17 cellular contexts compared by ENCODE assay signal in the genomic region with DNA sequence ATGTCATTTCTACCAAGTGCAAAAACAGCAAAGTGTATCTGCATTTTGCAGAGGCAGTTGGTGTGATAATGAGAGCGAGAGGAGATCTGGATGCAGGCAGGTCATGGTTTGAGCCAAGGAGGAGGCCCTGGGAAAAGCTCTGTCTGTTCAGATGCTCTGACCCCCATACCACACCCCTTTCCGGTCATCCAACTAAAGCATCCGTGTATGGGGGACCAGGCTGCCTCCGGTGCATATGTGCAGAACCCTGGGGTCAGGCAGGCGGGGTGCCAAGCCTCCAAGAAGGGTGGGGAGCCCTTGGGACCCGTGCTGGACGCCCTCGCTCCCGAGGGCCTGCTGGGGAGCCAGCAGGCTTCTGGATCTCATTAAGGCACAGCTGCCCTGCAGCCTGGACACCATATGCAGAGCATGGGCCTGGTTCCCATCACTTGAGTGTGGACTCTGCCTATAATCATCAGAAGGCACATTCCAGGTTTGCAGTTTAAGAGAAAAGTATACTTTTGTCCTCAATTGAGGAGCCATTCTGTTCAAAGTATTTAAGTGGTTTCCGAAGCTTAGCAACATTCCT. TPM values are rescaled to one million over a fixed set of nuclear protein-coding genes. Genes with fewer than 3 reads are reported as not detected.
DNase-seq lines count a peak whose midpoint lies in the region; ATAC-seq and TF ChIP-seq lines count a peak whose summit lies in the region.
"Had no signal": no experiment of that assay in that cellular context is flagged by ENCODE, and none has a peak within 500 bp of the region (broad histone marks: within the 10 kb centered on the region; RNA-seq: fewer than 3 reads in every experiment).

No MANE protein-coding gene starts in this region.

- DNase-seq in NCI-H524 (lab: John Stamatoyannopoulos, UW) (peak; percentile 10 to 52), NCI-H524 treated with DMSO at 0.1 percent for 48 hours (lab: John Stamatoyannopoulos, UW) (no peak), brain pericyte (ENCODE audit: low read depth, low spot score) (peak; percentile 84), heart right ventricle (peak; percentile 59 to 69), tibial nerve (ENCODE audit: low spot score in 2 of 2) (peak; percentile 30 to 49), hypothalamus (lab: John Stamatoyannopoulos, UW) (no peak), germinal center (ENCODE audit: low spot score) (no peak)
- DNase-seq: 8988T; activated CD4-positive, alpha-beta T cell treated with anti-CD3 and anti-CD28 coated beads for 4 hours; endodermal cell; kidney; NCI-H2081; occipital lobe; Peyer's patch; tibial artery had no signal

- peak; percentile 61 to 90 (median 82) for ATAC-seq in heart right ventricle
- no peak for ATAC-seq in GM18520 (IDR thresholded peaks at IDR 0.05; ENCODE audit: unreplicated experiment)

- TF ChIP-seq CTCF in heart right ventricle (IDR thresholded peaks at IDR 0.05) (no peak), tibial nerve (IDR thresholded peaks at IDR 0.05) (no peak)

- no peak for TF ChIP-seq POLR2A in tibial nerve (IDR thresholded peaks at IDR 0.05)

- H3K9me3 ChIP-seq in heart right ventricle (no peaks in the 10 kb centered on the region), tibial nerve (no peaks in the 10 kb centered on the region)
- H3K9me3 ChIP-seq: Peyer's patch, tibial artery had no signal

- TF ChIP-seq EP300 in tibial nerve (IDR thresholded peaks at IDR 0.05): peak in 1 of 2 donors; percentile 24

- 66 to 72% methylated on average over 10 of the region's 10 CpGs for WGBS in heart right ventricle, 2 donors
- WGBS in tibial nerve, 2 donors: 54 to 60% methylated on average over 8 to 10 of the region's 10 CpGs

- H3K4me1 ChIP-seq in heart right ventricle (peaks cover 0 to 25% (median 7%) of the 10 kb centered on the region in 9 donors), tibial nerve (peaks cover 0 to 27% (median 7%) of the 10 kb centered on the region in 4 donors)

- intact Hi-C loops in heart right ventricle (cut with DNase I): loop anchor here in 1 of 10 donors (10.0 kb wide), 1 partner anchor 57 kb away; a partner anchor contains a TSS

- H3K27ac ChIP-seq in heart right ventricle (peak overlapping the region in 4 of 10 donors; percentile 34 to 75 (median 55)), tibial nerve (peak overlapping the region in 2 of 4 donors; percentile 6 to 66)
- H3K27ac ChIP-seq: cardiac muscle cell had no signal

- H3K4me3 ChIP-seq in heart right ventricle (no peak overlapping the region), tibial nerve (no peak overlapping the region)
- H3K4me3 ChIP-seq: cardiac muscle cell, Peyer's patch, tibial artery had no signal

- peaks cover 0 to 4% (median 0%) of the 10 kb centered on the region in 7 donors for H3K27me3 ChIP-seq in heart right ventricle
- H3K27me3 ChIP-seq in tibial nerve: no peaks in the 10 kb centered on the region
- H3K27me3 ChIP-seq: cardiac muscle cell, Peyer's patch, tibial artery had no signal

- no peaks in the 10 kb centered on the region for H3K36me3 ChIP-seq in heart right ventricle
- no peaks in the 10 kb centered on the region for H3K36me3 ChIP-seq in tibial nerve
- H3K36me3 ChIP-seq: cardiac muscle cell, Peyer's patch, tibial artery had no signal

RNA-seq across cellular contexts. Expression of a gene that starts 56.1 kb away (rescaled TPM):
- 10 to 100 TPM in 2 of 10 donors, 1 to 10 TPM in 8; 1.0 to 19.5 (median 4.6) TPM for total RNA-seq in heart right ventricle
- polyA plus RNA-seq in heart right ventricle: 10 to 100 TPM in 1 of 2 donors, under 1 TPM in 1; 0.95 to 14.5 TPM
- 10 to 100 TPM; 25.3 to 41.4 (median 33.1) TPM for total RNA-seq in tibial nerve
- total RNA-seq: cardiac muscle cell, endodermal cell had no signal

Comparison
In these comparisons a context has a peak if more than half of its experiments do, and no peak if none do; other contexts are left out.
1. DNase-seq: peak in NCI-H524 (2 of 2), brain pericyte (single experiment), heart right ventricle (2 of 2) and tibial nerve (2 of 2); none in NCI-H524 treated with DMSO at 0.1 percent for 48 hours (single experiment), hypothalamus (0 of 51) and germinal center (single experiment).